Comparison of ENCODE assay signal across 8 cellular contexts in genomic region chr5:157994906-157995519, GRCh38.
A peak's percentile ranks its signal among the peaks of the same experiment; 100 is the strongest.
DNase-seq lines count a peak whose midpoint lies in the region; ATAC-seq and TF ChIP-seq lines count a peak whose summit lies in the region.

No MANE protein-coding gene starts in this region.

- H3K4me3 ChIP-seq in MM.1S (ENCODE audit: low read length) (no peak overlapping the region), gastrocnemius medialis (no peak overlapping the region)

- TF ChIP-seq POLR2A in gastrocnemius medialis (IDR thresholded peaks at IDR 0.05) = no peak

- no peaks in the 10 kb centered on the region for H3K9me2 ChIP-seq in MM.1S (replicated peaks; ENCODE audit: insufficient read depth, low read length)

- no peaks in the 10 kb centered on the region for H3F3A ChIP-seq in MM.1S (ENCODE audit: insufficient read depth, low read length)

- intact Hi-C loops in gastrocnemius medialis (cut with DNase I; ENCODE audit: low total_unique reads) = loop anchor here (1.0 to 2.0 kb wide), 2 partner anchors 178 to 232 kb away; no protein-coding TSS in a partner anchor

- H3K36me3 Mint-ChIP-seq in T-helper 1 cell treated with Interleukin-12 subunit alpha and Interleukin-12 subunit beta and Interleukin-4 antibody, amounts not matched to agents 30 μg/mL and 1 μg/mL, for 36 hours (ENCODE audit: low read depth) = no peaks in the 10 kb centered on the region

- no peaks in the 10 kb centered on the region for H3K79me2 ChIP-seq in MM.1S (ENCODE audit: low read length)

- H3K27ac Mint-ChIP-seq in T-helper 1 cell treated with Interleukin-12 subunit alpha and Interleukin-12 subunit beta and Interleukin-4 antibody, amounts not matched to agents 30 μg/mL and 1 μg/mL, for 36 hours = no peak overlapping the region

- no peak overlapping the region for H3K4me2 ChIP-seq in MM.1S (ENCODE audit: low read depth, low read length)

- H3K27me3 ChIP-seq in MM.1S (replicated peaks; ENCODE audit: insufficient read depth, low read length) (no peaks in the 10 kb centered on the region), gastrocnemius medialis (no peaks in the 10 kb centered on the region)

- peak; percentile 62 for ATAC-seq in GM21786 (IDR thresholded peaks at IDR 0.05; ENCODE audit: unreplicated experiment)
- peak; percentile 45 to 66 for ATAC-seq in gastrocnemius medialis

- peaks cover 16% of the 10 kb centered on the region for H3K4me1 Mint-ChIP-seq in T-helper 1 cell treated with Interleukin-12 subunit alpha and Interleukin-12 subunit beta and Interleukin-4 antibody, amounts not matched to agents 30 μg/mL and 1 μg/mL, for 36 hours (ENCODE audit: low read depth)

- H4K20me1 ChIP-seq in MM.1S (ENCODE audit: insufficient read depth, low read length) = no peaks in the 10 kb centered on the region

- H3K36me3 ChIP-seq in MM.1S (replicated peaks; ENCODE audit: insufficient read depth, low read length) (no peaks in the 10 kb centered on the region), gastrocnemius medialis (no peaks in the 10 kb centered on the region)

- H2AFZ ChIP-seq in MM.1S (ENCODE audit: low read length) = no peak overlapping the region

- no peaks in the 10 kb centered on the region for H3K9me3 Mint-ChIP-seq in T-helper 1 cell treated with Interleukin-12 subunit alpha and Interleukin-12 subunit beta and Interleukin-4 antibody, amounts not matched to agents 30 μg/mL and 1 μg/mL, for 36 hours

- no peaks in the 10 kb centered on the region for H3K4me1 ChIP-seq in MM.1S (ENCODE audit: low read length)
- no peaks in the 10 kb centered on the region for H3K4me1 ChIP-seq in gastrocnemius medialis

- in situ Hi-C loops in gastrocnemius medialis (cut with MboI; ENCODE audit: low sequenced_read_pairs in 4 of 4) = no loop called here

- H3K27ac ChIP-seq in MM.1S (ENCODE audit: low read length) (no peak overlapping the region), gastrocnemius medialis (no peak overlapping the region)

- peak; percentile 23 for DNase-seq in DMS79 treated with DMSO at 0.1 percent for 48 hours (lab: John Stamatoyannopoulos, UW)
- peak; percentile 48 for DNase-seq in MM.1S
- DNase-seq in astrocyte of the hippocampus (ENCODE audit: low read depth, low spot score) = peak; percentile 84
- peak; percentile 19 to 23 for DNase-seq in hippocampal formation (lab: John Stamatoyannopoulos, UW)
- peak; percentile 24 to 25 for DNase-seq in gastrocnemius medialis
- no peak for DNase-seq in NK-92 treated with Interleukin-12 subunit alpha and Interleukin-12 subunit beta, amount 100 ng/mL, for 24 hours (lab: John Stamatoyannopoulos, UW)

- H3K9ac ChIP-seq in MM.1S (ENCODE audit: low read length) = no peak overlapping the region

- TF ChIP-seq CTCF in MM.1S (IDR thresholded peaks at IDR 0.05; ENCODE audit: low read length) (peak; percentile 76), gastrocnemius medialis (IDR thresholded peaks at IDR 0.05 in 4 of 5, conservative IDR thresholded peaks at IDR 0.05 in 1 of 5) (peak in 3 of 5 experiments; percentile 35 to 58 (median 43))

- peaks cover 47% of the 10 kb centered on the region for H3K27me3 Mint-ChIP-seq in T-helper 1 cell treated with Interleukin-12 subunit alpha and Interleukin-12 subunit beta and Interleukin-4 antibody, amounts not matched to agents 30 μg/mL and 1 μg/mL, for 36 hours (ENCODE audit: low read depth)

- H3K9me3 ChIP-seq in MM.1S (replicated peaks; ENCODE audit: insufficient read depth, low read length) (no peaks in the 10 kb centered on the region), gastrocnemius medialis (no peaks in the 10 kb centered on the region)

- peak overlapping the region; percentile 54 for H3K4me3 Mint-ChIP-seq in T-helper 1 cell treated with Interleukin-12 subunit alpha and Interleukin-12 subunit beta and Interleukin-4 antibody, amounts not matched to agents 30 μg/mL and 1 μg/mL, for 36 hours
